Comparison of ENCODE assay signal across 9 cellular contexts in the genomic region with DNA sequence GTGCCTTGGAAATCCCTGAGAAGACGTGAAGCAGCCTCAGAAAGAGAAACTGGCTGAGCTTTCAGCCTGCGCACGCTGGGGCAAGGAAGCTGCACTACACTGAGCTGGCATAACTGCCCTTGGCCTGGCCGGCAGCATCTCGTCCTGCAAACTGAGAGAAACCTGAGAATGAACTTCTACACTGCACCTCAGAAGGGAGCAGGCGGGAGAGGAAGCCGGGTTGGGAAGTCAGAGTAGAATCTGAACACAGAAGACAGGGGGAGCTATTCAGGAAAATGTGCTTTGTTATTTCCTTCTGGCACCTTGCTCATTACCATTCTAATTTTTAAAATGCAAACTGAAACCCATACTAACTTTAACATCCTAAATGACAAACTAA.
DNase-seq lines count a peak whose midpoint lies in the region; ATAC-seq and TF ChIP-seq lines count a peak whose summit lies in the region.
"Had no signal": no experiment of that assay in that cellular context is flagged by ENCODE, and none has a peak within 500 bp of the region (broad histone marks: within the 10 kb centered on the region; RNA-seq: fewer than 3 reads in every experiment).

No MANE protein-coding gene starts in this region.

- peak overlapping the region in 1 of 4 donors; percentile 9 for H3K4me3 ChIP-seq in sigmoid colon

- H3K27ac ChIP-seq in foreskin keratinocyte: no peak overlapping the region
- H3K27ac ChIP-seq in sigmoid colon: peak overlapping the region in 3 of 4 donors; percentile 21 to 42 (median 24)

- H3K4me1 ChIP-seq in foreskin keratinocyte: no peaks in the 10 kb centered on the region
- peaks cover 0 to 7% (median 0%) of the 10 kb centered on the region in 4 donors for H3K4me1 ChIP-seq in sigmoid colon

- H3K9me3 ChIP-seq in sigmoid colon: no peaks in the 10 kb centered on the region

- no peaks in the 10 kb centered on the region for H3K36me3 ChIP-seq in sigmoid colon

- peak; percentile 10; the same call in 1 of the 2 replicates for TF ChIP-seq RAD21 in Ishikawa (IDR thresholded peaks at IDR 0.05; ENCODE audit: low read depth)

- ATAC-seq in foreskin keratinocyte (no peak), HG03196 (IDR thresholded peaks at IDR 0.05; ENCODE audit: unreplicated experiment) (no peak), HG02759 (IDR thresholded peaks at IDR 0.05; ENCODE audit: unreplicated experiment) (no peak), GM19023 (IDR thresholded peaks at IDR 0.05; ENCODE audit: unreplicated experiment) (no peak)

- DNase-seq in GM13976 (ENCODE audit: low spot score): peak; percentile 4
- DNase-seq in foreskin keratinocyte: no peak
- DNase-seq in sigmoid colon: no peak
- no peak for DNase-seq in dermis blood vessel endothelial cell
- DNase-seq: small intestine had no signal

- TF ChIP-seq EP300 in Ishikawa (IDR thresholded peaks at IDR 0.05; ENCODE audit: borderline replicate concordance) (no peak), sigmoid colon (IDR thresholded peaks at IDR 0.05) (no peak)

- peaks cover 2% of the 10 kb centered on the region for H3K27me3 ChIP-seq in foreskin keratinocyte
- H3K27me3 ChIP-seq in sigmoid colon: no peaks in the 10 kb centered on the region

- WGBS in sigmoid colon, 2 donors: 40 to 62% methylated on average over 7 of the region's 7 CpGs

- TF ChIP-seq CTCF in GM13976 (IDR thresholded peaks at IDR 0.05; ENCODE audit: borderline replicate concordance, control extremely low read depth, extremely low read depth, insufficient read depth, missing control alignments): peak; percentile 36
- TF ChIP-seq CTCF in foreskin keratinocyte (conservative IDR thresholded peaks at IDR 0.05): peak; percentile 40
- peak in 2 of 4 experiments; percentile 10 to 18 for TF ChIP-seq CTCF in sigmoid colon (IDR thresholded peaks at IDR 0.05)

- in situ Hi-C loops in GM13976 (cut with MboI; ENCODE audit: low sequenced_read_pairs, unreplicated experiment): no loop called here

- intact Hi-C loops in sigmoid colon (cut with DNase I): no loop called here

- TF ChIP-seq POLR2A in sigmoid colon (IDR thresholded peaks at IDR 0.05): no peak

TF ChIP-seq in Ishikawa, 13 proteins besides CTCF, POLR2A, EP300 and RAD21:
- TF ChIP-seq YY1 (IDR thresholded peaks at IDR 0.05; ENCODE audit: low read depth): no peak
- TF ChIP-seq FOXM1 (IDR thresholded peaks at IDR 0.05; ENCODE audit: borderline replicate concordance, low read depth): no peak
